Comparison of ENCODE assay signal across 22 cellular contexts in the genomic region with DNA sequence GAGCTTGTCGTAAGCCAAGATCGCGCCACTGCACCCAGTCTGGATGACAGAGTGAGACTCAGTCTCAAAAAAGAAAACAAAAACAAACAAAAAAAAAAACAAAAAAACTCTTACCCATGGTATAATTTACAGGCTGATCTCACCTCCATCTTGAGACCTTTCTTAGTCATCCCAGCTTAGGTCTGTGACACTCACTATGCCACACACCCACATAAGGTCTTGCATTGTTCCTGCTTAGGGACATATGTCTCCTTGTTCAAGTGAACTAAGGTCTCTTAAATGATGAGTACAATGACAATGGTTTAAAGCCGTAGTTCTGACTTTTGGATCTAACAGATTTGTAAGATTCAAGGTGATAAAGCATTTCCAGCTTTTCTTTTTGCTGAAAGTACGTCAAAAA.
DNase-seq lines count a peak whose midpoint lies in the region; ATAC-seq and TF ChIP-seq lines count a peak whose summit lies in the region.
"Had no signal": no experiment of that assay in that cellular context is flagged by ENCODE, and none has a peak within 500 bp of the region (broad histone marks: within the 10 kb centered on the region; RNA-seq: fewer than 3 reads in every experiment).

No MANE protein-coding gene starts in this region.

- H3F3A ChIP-seq in DOHH2 (ENCODE audit: control insufficient read depth, insufficient read depth) (peaks cover 7% of the 10 kb centered on the region), SU-DHL-6 (ENCODE audit: insufficient read depth) (peaks cover 18% of the 10 kb centered on the region; the same call in 1 of the 2 replicates)

- no peak overlapping the region for H4K8ac ChIP-seq in H9 (replicated peaks; ENCODE audit: insufficient read length, low read depth, low read length)

- no peak overlapping the region for H3T11ph ChIP-seq in H9 (ENCODE audit: low read length)

- H3K18ac ChIP-seq in H9 (ENCODE audit: insufficient read length, low read depth, low read length): no peak overlapping the region

- peaks cover 1% of the 10 kb centered on the region for H3K9me3 Mint-ChIP-seq in activated naive CD8-positive, alpha-beta T cell treated with anti-CD3 and anti-CD28 coated beads, Interleukin-2, amount 50 U/mL, for 24 hours
- peaks cover under 1% of the 10 kb centered on the region for H3K9me3 Mint-ChIP-seq in activated naive CD8-positive, alpha-beta T cell treated with anti-CD3 and anti-CD28 coated beads for 36 hours
- peaks cover 0 to 1% of the 10 kb centered on the region in 2 experiments; a peak in 1 of 5 replicates for H3K9me3 Mint-ChIP-seq in H9
- H3K9me3 Mint-ChIP-seq: CD4-positive, alpha-beta T cell; CD8-positive, alpha-beta T cell had no signal

- H2BK20ac ChIP-seq in H9 (ENCODE audit: low read depth, low read length, poor library complexity, severe bottlenecking): no peak overlapping the region

- H3K36me3 ChIP-seq in DOHH2 (ENCODE audit: control insufficient read depth, low read length): peaks cover 49% of the 10 kb centered on the region
- H3K36me3 ChIP-seq in SU-DHL-6 (ENCODE audit: low read length): peaks cover 4% of the 10 kb centered on the region; the same call in 1 of the 2 replicates
- H3K36me3 ChIP-seq: BLaER1 treated with 17β-estradiol and CSF1 and Interleukin-3, amounts not matched to agents 10 nM and 100 nM had no signal

- no peak for DNase-seq in activated naive CD8-positive, alpha-beta T cell treated with anti-CD3 and anti-CD28 coated beads, Interleukin-2, amount 50 U/mL, for 24 hours
- DNase-seq in activated naive CD8-positive, alpha-beta T cell treated with anti-CD3 and anti-CD28 coated beads for 36 hours: no peak
- DNase-seq in H9 (no peak), AG08395 (ENCODE audit: low spot score) (no peak), AG08396 (ENCODE audit: low spot score) (no peak)
- DNase-seq: AML-193; CD4-positive, alpha-beta T cell; CD8-positive, alpha-beta T cell; DMS 273 treated with DMSO at 0.1 percent for 48 hours; DMS153; DMS53; DMS79; DND-41; GF-D8 had no signal

- H3K9ac ChIP-seq in SU-DHL-6 (ENCODE audit: low read length): peak overlapping the region; percentile 68
- H3K9ac ChIP-seq in H9 (ENCODE audit: extremely low read depth, insufficient read length, low read length): no peak overlapping the region
- H3K9ac ChIP-seq: BLaER1 treated with 17β-estradiol and CSF1 and Interleukin-3, amounts not matched to agents 10 nM and 100 nM had no signal

- H3K4me1 Mint-ChIP-seq in activated naive CD8-positive, alpha-beta T cell treated with anti-CD3 and anti-CD28 coated beads, Interleukin-2, amount 50 U/mL, for 24 hours: no peaks in the 10 kb centered on the region
- H3K4me1 Mint-ChIP-seq in activated naive CD8-positive, alpha-beta T cell treated with anti-CD3 and anti-CD28 coated beads for 36 hours: no peaks in the 10 kb centered on the region
- H3K4me1 Mint-ChIP-seq in H9: peaks cover 2 to 5% of the 10 kb centered on the region in 2 experiments
- H3K4me1 Mint-ChIP-seq: B cell had no signal

- H3K27me3 ChIP-seq in DOHH2 (ENCODE audit: control insufficient read depth, low read length) (no peaks in the 10 kb centered on the region), SU-DHL-6 (ENCODE audit: low read length) (no peaks in the 10 kb centered on the region), H9 (ENCODE audit: insufficient read depth, low read length) (no peaks in the 10 kb centered on the region)
- H3K27me3 ChIP-seq: BLaER1 treated with 17β-estradiol and CSF1 and Interleukin-3, amounts not matched to agents 10 nM and 100 nM had no signal

- H3K4me3 Mint-ChIP-seq in activated naive CD8-positive, alpha-beta T cell treated with anti-CD3 and anti-CD28 coated beads, Interleukin-2, amount 50 U/mL, for 24 hours: no peak overlapping the region
- no peak overlapping the region for H3K4me3 Mint-ChIP-seq in activated naive CD8-positive, alpha-beta T cell treated with anti-CD3 and anti-CD28 coated beads for 36 hours
- no peak overlapping the region for H3K4me3 Mint-ChIP-seq in H9
- H3K4me3 Mint-ChIP-seq: B cell; CD4-positive, alpha-beta T cell; CD8-positive, alpha-beta T cell had no signal

- no peak overlapping the region for H3K56ac ChIP-seq in H9 (ENCODE audit: insufficient read length, low read depth, low read length)

- H3K14ac ChIP-seq in H9 (ENCODE audit: insufficient read depth, low read length): no peak overlapping the region

- H2BK15ac ChIP-seq in H9 (ENCODE audit: low read depth, low read length): no peak overlapping the region

- peak overlapping the region; percentile 80 for H3K4me3 ChIP-seq in DOHH2 (ENCODE audit: low read length)
- peak overlapping the region; percentile 70 for H3K4me3 ChIP-seq in SU-DHL-6 (ENCODE audit: insufficient read depth, low read length, poor library complexity, severe bottlenecking)
- H3K4me3 ChIP-seq: A549; BLaER1 treated with 17β-estradiol and CSF1 and Interleukin-3, amounts not matched to agents 10 nM and 100 nM had no signal

- H2AFZ ChIP-seq in SU-DHL-6 (ENCODE audit: low read depth, low read length, severe bottlenecking): no peak overlapping the region
- H2AFZ ChIP-seq in H9 (ENCODE audit: low read length): no peak overlapping the region

- H2AK5ac ChIP-seq in H9 (ENCODE audit: insufficient read length, low read length): no peak overlapping the region

- H4K20me1 ChIP-seq in DOHH2 (ENCODE audit: control insufficient read depth, insufficient read depth, low read depth, low read length) (no peaks in the 10 kb centered on the region), SU-DHL-6 (ENCODE audit: low read depth, low read length) (no peaks in the 10 kb centered on the region), H9 (ENCODE audit: control insufficient read depth, insufficient read depth, insufficient read length) (no peaks in the 10 kb centered on the region)
- H4K20me1 ChIP-seq: BLaER1 treated with 17β-estradiol and CSF1 and Interleukin-3, amounts not matched to agents 10 nM and 100 nM had no signal

- H4K5ac ChIP-seq in H9 (ENCODE audit: insufficient read length, low read depth, low read length): no peak overlapping the region

- TF ChIP-seq CTCF in DOHH2 (IDR thresholded peaks at IDR 0.05; ENCODE audit: low read depth, low read length, poor library complexity, severe bottlenecking) (no peak), SU-DHL-6 (IDR thresholded peaks at IDR 0.05; ENCODE audit: insufficient read depth, low read length, poor library complexity, severe bottlenecking) (no peak), H9 (conservative IDR thresholded peaks at IDR 0.05) (no peak)

- peaks cover 78% of the 10 kb centered on the region for H3K4me1 ChIP-seq in DOHH2 (ENCODE audit: control insufficient read depth, low read length)
- no peaks in the 10 kb centered on the region for H3K4me1 ChIP-seq in H9 (ENCODE audit: insufficient read depth, low read length)
- H3K4me1 ChIP-seq: A549; BLaER1 treated with 17β-estradiol and CSF1 and Interleukin-3, amounts not matched to agents 10 nM and 100 nM had no signal

- no peak overlapping the region for H3K4ac ChIP-seq in H9 (ENCODE audit: low read depth, low read length)

- peak overlapping the region; percentile 82 for H3K4me2 ChIP-seq in DOHH2 (ENCODE audit: low read length)
- H3K4me2 ChIP-seq in SU-DHL-6 (ENCODE audit: low read depth, low read length, poor library complexity, severe bottlenecking): peak overlapping the region; percentile 96
- no peak overlapping the region for H3K4me2 ChIP-seq in H9 (ENCODE audit: insufficient read depth, insufficient read length, low read length)
- H3K4me2 ChIP-seq: A549; BLaER1 treated with 17β-estradiol and CSF1 and Interleukin-3, amounts not matched to agents 10 nM and 100 nM had no signal

- H3K79me2 ChIP-seq in DOHH2 (ENCODE audit: control insufficient read depth, low read length): peaks cover 59% of the 10 kb centered on the region
- H3K79me2 ChIP-seq in SU-DHL-6 (ENCODE audit: insufficient read depth, low read length): peaks cover 68% of the 10 kb centered on the region
- H3K79me2 ChIP-seq in H9 (ENCODE audit: insufficient read depth, low read length): no peaks in the 10 kb centered on the region

- no peak overlapping the region for H2BK5ac ChIP-seq in H9 (ENCODE audit: insufficient read length, low read length)

- WGBS in H9 (ENCODE audit: extremely low coverage, insufficient read length, low lambda C conversion rate): no CpG with 5 or more reads among the region's 5 CpGs

- no peaks in the 10 kb centered on the region for H3K23me2 ChIP-seq in H9 (ENCODE audit: insufficient read length, low read depth, low read length, poor library complexity, severe bottlenecking)

- no peak overlapping the region for H3K23ac ChIP-seq in H9 (ENCODE audit: insufficient read length, low read depth, low read length)

- peak; percentile 72 for ATAC-seq in activated naive CD8-positive, alpha-beta T cell treated with anti-CD3 and anti-CD28 coated beads, Interleukin-2, amount 50 U/mL, for 24 hours
- ATAC-seq in esophagus mucosa: peak; percentile 45
- ATAC-seq: A549; CD8-positive, alpha-beta T cell had no signal

- H3K27ac Mint-ChIP-seq in activated naive CD8-positive, alpha-beta T cell treated with anti-CD3 and anti-CD28 coated beads, Interleukin-2, amount 50 U/mL, for 24 hours: no peak overlapping the region
- H3K27ac Mint-ChIP-seq in activated naive CD8-positive, alpha-beta T cell treated with anti-CD3 and anti-CD28 coated beads for 36 hours: no peak overlapping the region
- H3K27ac Mint-ChIP-seq in H9: no peak overlapping the region; a peak in 1 of 7 replicates
- H3K27ac Mint-ChIP-seq: B cell; CD4-positive, alpha-beta T cell; CD8-positive, alpha-beta T cell had no signal

- H3K79me1 ChIP-seq in H9 (ENCODE audit: insufficient read depth, low read depth, low read length, poor library complexity, severe bottlenecking): no peaks in the 10 kb centered on the region

- H3K27ac ChIP-seq in DOHH2 (ENCODE audit: low read depth, low read length): peak overlapping the region; percentile 90
- H3K27ac ChIP-seq in SU-DHL-6 (ENCODE audit: low read depth, low read length): peak overlapping the region; percentile 98
- no peak overlapping the region for H3K27ac ChIP-seq in H9 (ENCODE audit: insufficient read length, low read depth, low read length)
- H3K27ac ChIP-seq: 22Rv1; A549; BLaER1 treated with 17β-estradiol and CSF1 and Interleukin-3, amounts not matched to agents 10 nM and 100 nM; C4-2B had no signal

- no peaks in the 10 kb centered on the region for H3K9me3 ChIP-seq in DOHH2 (ENCODE audit: control insufficient read depth, insufficient read depth, low read length)
- no peaks in the 10 kb centered on the region for H3K9me3 ChIP-seq in SU-DHL-6 (ENCODE audit: insufficient read depth, low read length)
- H3K9me3 ChIP-seq in H9 (ENCODE audit: control insufficient read depth, low read depth, low read length): no peaks in the 10 kb centered on the region
- H3K9me3 ChIP-seq: A549; BLaER1 treated with 17β-estradiol and CSF1 and Interleukin-3, amounts not matched to agents 10 nM and 100 nM had no signal

- H2BK12ac ChIP-seq in H9 (ENCODE audit: insufficient read length, low read depth, low read length): no peak overlapping the region

- no peak overlapping the region for H2BK120ac ChIP-seq in H9 (ENCODE audit: low read depth, low read length, poor library complexity, severe bottlenecking)

- H4K91ac ChIP-seq in H9 (ENCODE audit: insufficient read length, low read depth, low read length): no peak overlapping the region

- H3K27me3 Mint-ChIP-seq in activated naive CD8-positive, alpha-beta T cell treated with anti-CD3 and anti-CD28 coated beads, Interleukin-2, amount 50 U/mL, for 24 hours: peaks cover 2% of the 10 kb centered on the region
- H3K27me3 Mint-ChIP-seq in activated naive CD8-positive, alpha-beta T cell treated with anti-CD3 and anti-CD28 coated beads for 36 hours: no peaks in the 10 kb centered on the region
- H3K27me3 Mint-ChIP-seq in H9 (ENCODE audit: low read depth): no peaks in the 10 kb centered on the region
- H3K27me3 Mint-ChIP-seq: B cell; CD4-positive, alpha-beta T cell had no signal

- no peaks in the 10 kb centered on the region for H3K36me3 Mint-ChIP-seq in activated naive CD8-positive, alpha-beta T cell treated with anti-CD3 and anti-CD28 coated beads, Interleukin-2, amount 50 U/mL, for 24 hours (ENCODE audit: low read depth)
- H3K36me3 Mint-ChIP-seq in activated naive CD8-positive, alpha-beta T cell treated with anti-CD3 and anti-CD28 coated beads for 36 hours: no peaks in the 10 kb centered on the region
- peaks cover 0 to under 1% (median 0%) of the 10 kb centered on the region in 3 experiments; a peak in 1 of 7 replicates for H3K36me3 Mint-ChIP-seq in H9 (ENCODE audit: insufficient read depth in 1 of 3, low read depth in 3 of 3)
- H3K36me3 Mint-ChIP-seq: CD8-positive, alpha-beta T cell had no signal

- H3K9me2 ChIP-seq in DOHH2 (replicated peaks; ENCODE audit: control insufficient read depth, low read length) (no peaks in the 10 kb centered on the region), SU-DHL-6 (replicated peaks; ENCODE audit: insufficient read depth, low read length) (no peaks in the 10 kb centered on the region)
